In the genomic region with DNA sequence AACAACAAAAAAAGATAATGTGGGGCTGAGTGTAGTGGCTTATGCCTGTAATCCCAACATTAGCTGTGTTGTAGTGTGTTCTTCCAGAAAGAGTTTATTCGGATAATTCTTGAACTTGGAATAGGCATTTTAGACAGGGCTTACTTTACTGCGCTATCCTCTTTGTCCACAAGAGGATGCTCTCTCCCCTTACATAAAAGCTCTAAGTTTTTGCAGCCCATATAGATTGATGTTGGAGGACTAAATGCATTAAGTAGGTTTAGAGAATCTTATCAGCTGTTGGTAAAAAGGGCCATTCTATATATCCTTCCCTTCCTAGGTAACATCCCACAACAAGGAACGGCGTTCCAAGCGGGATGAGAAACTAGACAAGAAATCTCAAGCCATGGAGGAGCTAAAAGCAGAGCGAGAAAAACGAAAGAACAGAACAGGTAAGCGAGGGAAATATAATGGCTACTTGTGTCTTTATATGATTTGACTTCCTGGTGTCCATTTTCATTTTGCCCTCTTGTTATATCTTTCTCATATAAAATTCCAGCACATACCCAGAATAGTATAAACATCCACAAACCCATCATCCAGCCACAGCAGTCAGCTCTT, we compare ENCODE assay signal across 9 cellular contexts. TPM values are rescaled to one million over a fixed set of nuclear protein-coding genes. Genes with fewer than 3 reads are reported as not detected.
DNase-seq lines count a peak whose midpoint lies in the region; ATAC-seq and TF ChIP-seq lines count a peak whose summit lies in the region.
"Had no signal": no experiment of that assay in that cellular context is flagged by ENCODE, and none has a peak within 500 bp of the region (broad histone marks: within the 10 kb centered on the region; RNA-seq: fewer than 3 reads in every experiment).

No MANE protein-coding gene starts in this region.

- TF ChIP-seq CTCF in AG10803 (conservative IDR thresholded peaks at IDR 0.05; ENCODE audit: low read length) (peak; percentile 99), astrocyte of the cerebellum (IDR thresholded peaks at IDR 0.05; ENCODE audit: low read depth, low read length, missing control alignments) (peak; percentile 99)

- DNase-seq in AG10803 (ENCODE audit: low read depth) (peak; percentile 58), GF-D8 (lab: John Stamatoyannopoulos, UW) (peak; percentile 3), NCI-H2196 treated with DMSO at 0.1 percent for 48 hours (lab: John Stamatoyannopoulos, UW; ENCODE audit: unreplicated experiment) (peak; percentile 6), astrocyte of the cerebellum (ENCODE audit: low read depth) (peak; percentile 46), left lobe of liver (ENCODE audit: low spot score) (no peak), T1000 (lab: John Stamatoyannopoulos, UW) (no peak)
- no peak for DNase-seq in stimulated activated CD8-positive, alpha-beta memory T cell treated with anti-CD3 and anti-CD28 coated beads, Interleukin-4, amount 100 ng/mL, for 48 hours

- ATAC-seq in left lobe of liver, result peak; percentile 83
- ATAC-seq in HG02852 (IDR thresholded peaks at IDR 0.05; ENCODE audit: unreplicated experiment), result no peak

- in situ Hi-C loops in astrocyte of the cerebellum (cut with HindIII; ENCODE audit: low sequenced_read_pairs), result no loop called here

- H3K4me3 ChIP-seq in AG10803 (ENCODE audit: low read length) (no peak overlapping the region), astrocyte of the cerebellum (ENCODE audit: low read depth, low read length) (no peak overlapping the region)

RNA-seq across cellular contexts. Expression of a gene that starts 27.8 kb away (rescaled TPM):
- 0.91 TPM for total RNA-seq in left lobe of liver
- total RNA-seq: skeletal muscle tissue had no signal

RNA-seq across cellular contexts. Expression of a gene that starts 47.7 kb away (rescaled TPM):
- total RNA-seq in left lobe of liver, result 2.3 TPM

RNA-seq across cellular contexts. Expression of a gene that starts 49.0 kb away (rescaled TPM):
- 10.5 TPM for total RNA-seq in left lobe of liver

Comparison
In these comparisons a context has a peak if more than half of its experiments do, and no peak if none do; other contexts are left out.
1. DNase-seq: peak in AG10803 (single experiment), GF-D8 (single experiment), NCI-H2196 treated with DMSO at 0.1 percent for 48 hours (single experiment) and astrocyte of the cerebellum (single experiment); none in left lobe of liver (single experiment), stimulated activated CD8-positive, alpha-beta memory T cell treated with anti-CD3 and anti-CD28 coated beads, Interleukin-4, amount 100 ng/mL, for 48 hours (single experiment) and T1000 (single experiment).